1 cellular context compared by ENCODE assay signal in genomic region chr1:22064751-22065402, GRCh38.
TF ChIP-seq lines count a peak whose summit lies in the region.

No MANE protein-coding gene starts in this region.

TF ChIP-seq in GM12878, 131 proteins besides CTCF, POLR2A, EP300 and RAD21 (continued from another document):
- TF ChIP-seq ESRRA (IDR thresholded peaks at IDR 0.05; ENCODE audit: low read length): no peak
- TF ChIP-seq TBL1XR1 (IDR thresholded peaks at IDR 0.05; ENCODE audit: low read depth, low read length): no peak
- TF ChIP-seq RELB (IDR thresholded peaks at IDR 0.05; ENCODE audit: low read depth): no peak
- no peak for TF ChIP-seq BACH1 (IDR thresholded peaks at IDR 0.05; ENCODE audit: borderline replicate concordance)
- TF ChIP-seq NRF1 (conservative IDR thresholded peaks at IDR 0.05; ENCODE audit: low read depth, low read length): no peak
- TF ChIP-seq BCLAF1 (IDR thresholded peaks at IDR 0.05): no peak
- TF ChIP-seq IKZF2 (IDR thresholded peaks at IDR 0.05): no peak
- TF ChIP-seq MXI1 (IDR thresholded peaks at IDR 0.05; ENCODE audit: low read depth, low read length): no peak
- no peak for TF ChIP-seq PRDM15 (CRISPR knock-in tag; IDR thresholded peaks at IDR 0.05)
- no peak for TF ChIP-seq SUPT20H (IDR thresholded peaks at IDR 0.05; ENCODE audit: borderline replicate concordance, control insufficient read depth, low read depth, low read length)
- TF ChIP-seq TCF7 (IDR thresholded peaks at IDR 0.05; ENCODE audit: borderline replicate concordance): no peak
TF ChIP-seq in GM12878: peak in this region for 0.
